Comparison of ENCODE assay signal across 8 cellular contexts in the genomic region with DNA sequence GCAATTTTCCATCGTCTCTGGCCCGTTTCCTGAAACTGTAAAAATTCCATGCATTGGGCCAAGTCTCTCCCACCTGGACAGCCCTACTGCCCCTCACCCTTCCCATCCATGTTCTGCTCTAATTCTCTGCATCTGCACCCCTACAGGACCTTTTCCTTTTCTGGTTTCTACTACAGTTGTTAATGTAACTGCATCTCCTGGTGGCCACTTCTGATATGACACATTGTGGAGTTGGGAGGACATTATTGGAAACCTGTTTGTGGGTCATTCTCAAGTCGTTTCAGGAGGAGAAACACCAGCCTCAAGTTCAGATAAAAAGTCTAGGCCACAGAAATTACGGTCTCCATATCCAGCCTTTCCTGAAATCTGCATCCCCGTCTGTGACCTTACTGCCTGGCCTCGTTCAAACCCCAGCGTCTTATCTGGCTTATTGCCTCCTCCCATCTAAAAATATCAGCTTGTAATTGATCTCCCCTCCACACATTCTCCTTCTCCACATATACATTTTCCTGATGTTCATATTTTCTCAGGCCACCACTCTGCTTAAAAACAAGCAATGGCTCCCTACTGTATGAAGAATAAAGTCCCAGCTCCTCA. TPM values are rescaled to one million over a fixed set of nuclear protein-coding genes. Genes with fewer than 3 reads are reported as not detected.
DNase-seq lines count a peak whose midpoint lies in the region; ATAC-seq and TF ChIP-seq lines count a peak whose summit lies in the region.

No MANE protein-coding gene starts in this region.

- no peaks in the 10 kb centered on the region for H3K36me3 ChIP-seq in gastroesophageal sphincter

- peaks cover 6% of the 10 kb centered on the region for H3K27me3 ChIP-seq in gastroesophageal sphincter

- no peaks in the 10 kb centered on the region for H3K4me1 ChIP-seq in gastroesophageal sphincter

- intact Hi-C loops in activated CD4-positive, alpha-beta T cell treated with anti-CD3 and anti-CD28 coated beads, Interleukin-2, amount 10 ng/mL, durations not matched to agents 24 days and 14 days (cut with micrococcal nuclease), result loop anchor here (2.0 kb wide), 1 partner anchor 317 kb away; no protein-coding TSS in a partner anchor

- TF ChIP-seq CTCF in LNCAP (IDR thresholded peaks at IDR 0.05), result peak; percentile 81
- peak; percentile 36 to 85 (median 78) for TF ChIP-seq CTCF in gastroesophageal sphincter (IDR thresholded peaks at IDR 0.05)

- H3K27ac ChIP-seq in gastroesophageal sphincter, result no peak overlapping the region

- H3K4me3 Mint-ChIP-seq in activated CD4-positive, alpha-beta T cell treated with anti-CD3 and anti-CD28 coated beads, Interleukin-2, amount 10 ng/mL, durations not matched to agents 24 days and 14 days, result no peak overlapping the region

- no peak overlapping the region for H3K27ac Mint-ChIP-seq in activated CD4-positive, alpha-beta T cell treated with anti-CD3 and anti-CD28 coated beads, Interleukin-2, amount 10 ng/mL, durations not matched to agents 24 days and 14 days

- DNase-seq in ACHN (peak; percentile 75), GDM1 (lab: John Stamatoyannopoulos, UW) (peak; percentile 0), pulmonary artery endothelial cell (ENCODE audit: low read depth, low spot score) (peak; percentile 22), GM19240 (ENCODE audit: insufficient read length, low spot score) (no peak)
- peak; percentile 82 for DNase-seq in activated CD4-positive, alpha-beta T cell treated with anti-CD3 and anti-CD28 coated beads, Interleukin-2, amount 10 ng/mL, durations not matched to agents 24 days and 14 days

- TF ChIP-seq POLR2A in gastroesophageal sphincter (IDR thresholded peaks at IDR 0.05), result no peak

- in situ Hi-C loops in ACHN (cut with HindIII; ENCODE audit: low pct_ligation_motif_present, low pct_unique_long_range_greater_than_20kb, low sequenced_read_pairs), result no loop called here

- no peak for ATAC-seq in gastroesophageal sphincter
- ATAC-seq in GM21515 (IDR thresholded peaks at IDR 0.05; ENCODE audit: unreplicated experiment), result no peak

- H3K4me1 Mint-ChIP-seq in activated CD4-positive, alpha-beta T cell treated with anti-CD3 and anti-CD28 coated beads, Interleukin-2, amount 10 ng/mL, durations not matched to agents 24 days and 14 days, result no peaks in the 10 kb centered on the region

- no peaks in the 10 kb centered on the region for H3K9me3 Mint-ChIP-seq in activated CD4-positive, alpha-beta T cell treated with anti-CD3 and anti-CD28 coated beads, Interleukin-2, amount 10 ng/mL, durations not matched to agents 24 days and 14 days

- no peaks in the 10 kb centered on the region for H3K36me3 Mint-ChIP-seq in activated CD4-positive, alpha-beta T cell treated with anti-CD3 and anti-CD28 coated beads, Interleukin-2, amount 10 ng/mL, durations not matched to agents 24 days and 14 days (ENCODE audit: low read depth)

- H3K27me3 Mint-ChIP-seq in activated CD4-positive, alpha-beta T cell treated with anti-CD3 and anti-CD28 coated beads, Interleukin-2, amount 10 ng/mL, durations not matched to agents 24 days and 14 days, result peaks cover 12% of the 10 kb centered on the region

- H3K9me3 ChIP-seq in gastroesophageal sphincter, result no peaks in the 10 kb centered on the region

- 59 to 70% methylated on average over 5 to 7 of the region's 7 CpGs for WGBS in gastroesophageal sphincter (ENCODE audit: low coverage in 1 of 2), 2 donors

- H3K4me3 ChIP-seq in gastroesophageal sphincter, result no peak overlapping the region

- no peak for TF ChIP-seq EP300 in gastroesophageal sphincter (IDR thresholded peaks at IDR 0.05)

RNA-seq across cellular contexts. Expression of a gene that starts 37.6 kb away (rescaled TPM):
- 22.2 and 26.4 TPM in 2 replicates for total RNA-seq in activated CD4-positive, alpha-beta T cell treated with anti-CD3 and anti-CD28 coated beads, Interleukin-2, amount 10 ng/mL, durations not matched to agents 24 days and 14 days
- total RNA-seq in gastroesophageal sphincter, result 100 to 1,000 TPM in 3 of 4 donors, 10 to 100 TPM in 1; 50.0 to 482 (median 331) TPM
- 144 and 167 TPM in 2 replicates for total RNA-seq in pulmonary artery endothelial cell
